In the genomic region with DNA sequence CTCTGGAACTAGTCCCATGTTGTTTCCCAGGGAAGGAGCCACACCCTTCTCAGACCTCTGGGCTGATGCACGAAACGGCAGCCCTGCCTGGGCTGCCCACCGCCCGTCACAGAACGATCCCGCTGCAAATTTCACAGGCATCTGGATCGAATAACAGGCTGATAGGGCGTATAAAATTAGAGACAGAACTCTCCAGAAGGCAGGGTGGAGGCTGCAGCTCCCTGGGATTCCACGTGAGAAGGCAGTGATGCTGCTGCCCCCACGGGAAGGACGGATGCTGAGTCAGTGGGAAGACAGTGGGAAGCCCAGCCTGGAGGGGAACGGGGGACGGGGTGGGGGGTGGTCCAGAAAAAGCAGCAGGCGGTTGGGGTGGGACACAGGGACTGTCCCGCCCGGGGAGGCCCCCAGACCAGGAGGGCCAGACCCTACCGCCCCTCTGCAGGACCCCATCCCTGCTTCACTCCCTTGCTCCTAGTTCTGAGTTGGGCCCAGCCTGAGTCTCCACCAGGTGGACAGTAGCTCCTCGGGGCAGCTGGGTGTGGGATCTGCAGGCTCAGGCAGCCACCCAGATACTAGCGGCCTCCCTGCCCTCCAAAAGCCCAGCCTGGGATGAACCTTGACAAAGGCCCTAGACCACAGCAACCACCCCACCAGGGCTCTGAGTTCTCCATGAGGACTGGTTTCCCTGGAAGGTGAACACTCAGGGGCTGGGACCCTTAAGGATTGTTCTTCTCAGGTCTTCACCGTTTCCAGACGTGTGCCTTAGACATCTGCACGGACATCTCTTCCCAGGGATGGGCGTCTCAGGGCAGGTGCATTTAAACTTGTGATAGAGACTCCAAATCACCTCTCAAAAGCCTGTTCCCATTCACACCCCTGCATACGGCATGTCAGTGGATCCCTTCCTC, we compare ENCODE assay signal across 17 cellular contexts.
DNase-seq lines count a peak whose midpoint lies in the region; ATAC-seq and TF ChIP-seq lines count a peak whose summit lies in the region.
"Had no signal": no experiment of that assay in that cellular context is flagged by ENCODE, and none has a peak within 500 bp of the region (broad histone marks: within the 10 kb centered on the region; RNA-seq: fewer than 3 reads in every experiment).

No MANE protein-coding gene starts in this region.

- DNase-seq in activated effector memory CD4-positive, alpha-beta T cell treated with anti-CD3 and anti-CD28 coated beads, Interleukin-2, amount 50 U/mL, for 16 hours, result peak; percentile 38
- no peak for DNase-seq in activated effector memory CD4-positive, alpha-beta T cell treated with Interleukin-2 at 50 U/mL for 16 hours
- peak; percentile 7 to 66 for DNase-seq in ascending aorta (ENCODE audit: low spot score in 2 of 2)
- DNase-seq in left lung, result peak; percentile 26 to 43
- DNase-seq in tibial nerve (ENCODE audit: low spot score in 2 of 2), result peak; percentile 21 to 22
- DNase-seq in NCI-H2171 treated with DMSO at 0.1 percent for 48 hours (lab: John Stamatoyannopoulos, UW), result no peak
- no peak for DNase-seq in G401 (ENCODE audit: low spot score)
- DNase-seq in mucosa of gallbladder (ENCODE audit: low spot score), result no peak
- DNase-seq: activated naive CD4-positive, alpha-beta T cell treated with anti-CD3 and anti-CD28 coated beads for 36 hours; effector CD8-positive, alpha-beta T cell; GOT3; NCI-H1105; NCI-H526; occipital lobe had no signal

- H3K4me3 ChIP-seq in ascending aorta (no peak overlapping the region), left lung (no peak overlapping the region), tibial nerve (no peak overlapping the region)
- H3K4me3 ChIP-seq: lung, SJCRH30 had no signal

- H3K27me3 ChIP-seq in ascending aorta (no peaks in the 10 kb centered on the region), left lung (no peaks in the 10 kb centered on the region), tibial nerve (no peaks in the 10 kb centered on the region)
- H3K27me3 ChIP-seq: SJCRH30 had no signal

- no peak for TF ChIP-seq CTCF in ascending aorta (IDR thresholded peaks at IDR 0.05)
- no peak for TF ChIP-seq CTCF in left lung (IDR thresholded peaks at IDR 0.05)
- TF ChIP-seq CTCF in tibial nerve (IDR thresholded peaks at IDR 0.05), result no peak

- intact Hi-C loops in ascending aorta (cut with DNase I), result no loop called here
- intact Hi-C loops in left lung (cut with DNase I), result no loop called here

- H3K36me3 ChIP-seq in ascending aorta (no peaks in the 10 kb centered on the region), left lung (no peaks in the 10 kb centered on the region), tibial nerve (no peaks in the 10 kb centered on the region)
- H3K36me3 ChIP-seq: SJCRH30 had no signal

- no peak for ATAC-seq in left lung

- in situ Hi-C loops in G401 (cut with HindIII; ENCODE audit: low sequenced_read_pairs), result no loop called here

- no peaks in the 10 kb centered on the region for H3K9me3 ChIP-seq in ascending aorta
- no peaks in the 10 kb centered on the region for H3K9me3 ChIP-seq in left lung
- H3K9me3 ChIP-seq in tibial nerve, result no peaks in the 10 kb centered on the region
- H3K9me3 ChIP-seq: SJCRH30 had no signal

- no peak for TF ChIP-seq POLR2A in tibial nerve (IDR thresholded peaks at IDR 0.05)

- 68 to 83% methylated on average over 22 to 24 of the region's 24 CpGs for WGBS in tibial nerve, 2 donors

- TF ChIP-seq EP300 in tibial nerve (IDR thresholded peaks at IDR 0.05), result peak in 1 of 2 donors; percentile 9

- H3K4me1 ChIP-seq in ascending aorta (peaks cover 29 to 53% of the 10 kb centered on the region in 2 donors), left lung (peaks cover 0 to 74% of the 10 kb centered on the region in 2 donors), tibial nerve (peaks cover 0 to 71% (median 49%) of the 10 kb centered on the region in 4 donors)

- H3K27ac ChIP-seq in ascending aorta (peak overlapping the region in 1 of 2 donors; percentile 88), left lung (no peak overlapping the region), tibial nerve (peak overlapping the region; percentile 60 to 90 (median 72))
- H3K27ac ChIP-seq: C4-2B, SJCRH30 had no signal

Comparison
In these comparisons a context has a peak if more than half of its experiments do, and no peak if none do; other contexts are left out.
1. DNase-seq: peak in activated effector memory CD4-positive, alpha-beta T cell treated with anti-CD3 and anti-CD28 coated beads, Interleukin-2, amount 50 U/mL, for 16 hours (single experiment), ascending aorta (2 of 2), left lung (2 of 2) and tibial nerve (2 of 2); none in activated effector memory CD4-positive, alpha-beta T cell treated with Interleukin-2 at 50 U/mL for 16 hours (single experiment), NCI-H2171 treated with DMSO at 0.1 percent for 48 hours (single experiment), G401 (single experiment) and mucosa of gallbladder (single experiment).
2. H3K27ac ChIP-seq: peak in tibial nerve (4 of 4); none in left lung (0 of 2).